Comparison of ENCODE assay signal across 1 cellular context in the genomic region with DNA sequence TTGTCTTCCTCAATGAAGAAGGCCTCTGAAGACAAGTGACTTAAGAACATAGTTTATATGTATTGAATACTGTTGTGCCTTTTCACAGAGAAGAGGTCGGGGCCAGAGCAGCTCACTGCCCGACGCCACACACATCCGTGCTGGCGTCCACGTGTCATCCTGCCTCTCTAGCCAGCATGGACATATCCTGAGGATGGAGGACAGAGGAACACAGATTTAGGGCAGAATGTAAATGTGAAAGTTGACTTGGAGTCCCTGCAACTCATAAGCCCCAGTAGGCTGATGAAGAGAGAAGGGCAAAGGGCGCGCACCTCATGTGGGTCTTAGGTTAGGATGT.
TF ChIP-seq lines count a peak whose summit lies in the region.

No MANE protein-coding gene starts in this region.

TF ChIP-seq in HepG2, 621 proteins besides CTCF, POLR2A, EP300 and RAD21:
- TF ChIP-seq MAX (IDR thresholded peaks at IDR 0.05) (peak; percentile 60), XRCC5 (optimal IDR thresholded peaks at IDR 0.05; ENCODE audit: low read length) (no peak), MIXL1 (CRISPR knock-in tag; IDR thresholded peaks at IDR 0.05) (0 out of 2 replicates have a peak, but pooled peaks have one; percentile 5), KDM2A (CRISPR knock-in tag; IDR thresholded peaks at IDR 0.05; ENCODE audit: borderline replicate concordance, low read depth) (no peak), SALL2 (CRISPR knock-in tag; IDR thresholded peaks at IDR 0.05) (no peak), MYC (CRISPR knock-in tag; IDR thresholded peaks at IDR 0.05; ENCODE audit: borderline replicate concordance) (peak; percentile 31; the same call in 1 of the 2 replicates), RFX3 (CRISPR knock-in tag; IDR thresholded peaks at IDR 0.05) (no peak), ZNF383 (CRISPR knock-in tag; IDR thresholded peaks at IDR 0.05; ENCODE audit: borderline replicate concordance) (no peak), ZNF563 (CRISPR knock-in tag; IDR thresholded peaks at IDR 0.05) (0 out of 2 replicates have a peak, but pooled peaks have one; percentile 30), SAFB2 (CRISPR knock-in tag; IDR thresholded peaks at IDR 0.05; ENCODE audit: borderline replicate concordance, low read depth) (no peak), PAXIP1 (CRISPR knock-in tag; conservative IDR thresholded peaks at IDR 0.05) (0 out of 2 replicates have a peak, but pooled peaks have one; percentile 32), MBD4 (IDR thresholded peaks at IDR 0.05; ENCODE audit: borderline replicate concordance, low read length) (no peak), ZNF687 (CRISPR knock-in tag; IDR thresholded peaks at IDR 0.05) (peak; percentile 64), ZNF121 (CRISPR knock-in tag; IDR thresholded peaks at IDR 0.05) (no peak), ZBTB7A (CRISPR knock-in tag; IDR thresholded peaks at IDR 0.05) (no peak), HOXA7 (CRISPR knock-in tag; IDR thresholded peaks at IDR 0.05) (no peak), SRSF1 (optimal IDR thresholded peaks at IDR 0.05; ENCODE audit: low read depth, low read length) (no peak), PITX1 (CRISPR knock-in tag; IDR thresholded peaks at IDR 0.05) (0 out of 2 replicates have a peak, but pooled peaks have one; percentile 9), SMAD3 (CRISPR knock-in tag; IDR thresholded peaks at IDR 0.05) (0 out of 2 replicates have a peak, but pooled peaks have one; percentile 20), ZNF574 (CRISPR knock-in tag; IDR thresholded peaks at IDR 0.05) (peak; percentile 60; the same call in 1 of the 2 replicates), ZBTB38 (CRISPR knock-in tag; IDR thresholded peaks at IDR 0.05) (peak; percentile 57; the same call in 1 of the 2 replicates)
- TF ChIP-seq, protein P1, sequence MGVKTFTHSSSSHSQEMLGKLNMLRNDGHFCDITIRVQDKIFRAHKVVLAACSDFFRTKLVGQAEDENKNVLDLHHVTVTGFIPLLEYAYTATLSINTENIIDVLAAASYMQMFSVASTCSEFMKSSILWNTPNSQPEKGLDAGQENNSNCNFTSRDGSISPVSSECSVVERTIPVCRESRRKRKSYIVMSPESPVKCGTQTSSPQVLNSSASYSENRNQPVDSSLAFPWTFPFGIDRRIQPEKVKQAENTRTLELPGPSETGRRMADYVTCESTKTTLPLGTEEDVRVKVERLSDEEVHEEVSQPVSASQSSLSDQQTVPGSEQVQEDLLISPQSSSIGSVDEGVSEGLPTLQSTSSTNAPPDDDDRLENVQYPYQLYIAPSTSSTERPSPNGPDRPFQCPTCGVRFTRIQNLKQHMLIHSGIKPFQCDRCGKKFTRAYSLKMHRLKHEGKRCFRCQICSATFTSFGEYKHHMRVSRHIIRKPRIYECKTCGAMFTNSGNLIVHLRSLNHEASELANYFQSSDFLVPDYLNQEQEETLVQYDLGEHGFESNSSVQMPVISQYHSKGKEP (CRISPR knock-in tag; IDR thresholded peaks at IDR 0.05): no peak
- TF ChIP-seq, protein P2, sequence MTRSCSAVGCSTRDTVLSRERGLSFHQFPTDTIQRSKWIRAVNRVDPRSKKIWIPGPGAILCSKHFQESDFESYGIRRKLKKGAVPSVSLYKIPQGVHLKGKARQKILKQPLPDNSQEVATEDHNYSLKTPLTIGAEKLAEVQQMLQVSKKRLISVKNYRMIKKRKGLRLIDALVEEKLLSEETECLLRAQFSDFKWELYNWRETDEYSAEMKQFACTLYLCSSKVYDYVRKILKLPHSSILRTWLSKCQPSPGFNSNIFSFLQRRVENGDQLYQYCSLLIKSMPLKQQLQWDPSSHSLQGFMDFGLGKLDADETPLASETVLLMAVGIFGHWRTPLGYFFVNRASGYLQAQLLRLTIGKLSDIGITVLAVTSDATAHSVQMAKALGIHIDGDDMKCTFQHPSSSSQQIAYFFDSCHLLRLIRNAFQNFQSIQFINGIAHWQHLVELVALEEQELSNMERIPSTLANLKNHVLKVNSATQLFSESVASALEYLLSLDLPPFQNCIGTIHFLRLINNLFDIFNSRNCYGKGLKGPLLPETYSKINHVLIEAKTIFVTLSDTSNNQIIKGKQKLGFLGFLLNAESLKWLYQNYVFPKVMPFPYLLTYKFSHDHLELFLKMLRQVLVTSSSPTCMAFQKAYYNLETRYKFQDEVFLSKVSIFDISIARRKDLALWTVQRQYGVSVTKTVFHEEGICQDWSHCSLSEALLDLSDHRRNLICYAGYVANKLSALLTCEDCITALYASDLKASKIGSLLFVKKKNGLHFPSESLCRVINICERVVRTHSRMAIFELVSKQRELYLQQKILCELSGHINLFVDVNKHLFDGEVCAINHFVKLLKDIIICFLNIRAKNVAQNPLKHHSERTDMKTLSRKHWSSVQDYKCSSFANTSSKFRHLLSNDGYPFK (CRISPR knock-in tag; IDR thresholded peaks at IDR 0.05; ENCODE audit: borderline replicate concordance): peak; percentile 60; the same call in 1 of the 2 replicates
